Comparison of ENCODE assay signal across 8 cellular contexts in the genomic region with DNA sequence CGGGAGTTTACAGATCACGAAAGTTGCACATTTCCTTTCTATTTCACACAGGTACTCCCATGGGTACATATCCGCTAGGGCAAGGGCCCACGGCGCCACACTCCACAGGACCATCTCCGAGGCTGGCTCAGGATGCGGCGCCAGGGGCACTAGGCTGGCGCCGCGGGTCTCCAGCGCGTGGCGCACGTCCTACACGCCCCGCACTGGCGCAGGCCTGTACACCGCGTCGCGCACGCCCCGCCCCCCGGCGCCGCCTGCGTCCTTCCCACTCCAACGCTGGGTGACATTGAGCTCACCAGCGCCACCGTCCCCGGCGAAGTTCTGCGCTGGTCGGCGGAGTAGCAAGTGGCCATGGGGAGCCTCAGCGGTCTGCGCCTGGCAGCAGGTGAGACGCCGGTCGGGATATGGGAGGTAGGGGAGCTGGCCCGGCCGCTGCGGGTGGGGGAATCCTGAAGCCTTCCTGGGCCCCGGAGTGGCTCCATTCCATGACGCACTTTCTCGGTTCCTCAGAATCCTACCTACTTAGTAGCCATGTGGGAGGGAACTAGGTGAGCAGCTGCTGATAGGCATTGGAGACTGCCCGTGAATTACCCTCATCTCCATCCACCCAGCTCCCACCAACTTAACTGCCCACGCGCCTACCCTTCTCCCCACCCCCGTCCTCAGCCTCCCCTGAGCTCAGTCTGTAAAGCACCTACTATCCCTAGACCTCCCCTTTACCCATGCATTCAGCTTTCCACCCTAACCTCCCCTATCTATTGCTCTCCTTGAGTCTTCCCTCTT. TPM values are rescaled to one million over a fixed set of nuclear protein-coding genes. Genes with fewer than 3 reads are reported as not detected.
A peak's percentile ranks its signal among the peaks of the same experiment; 100 is the strongest.
DNase-seq lines count a peak whose midpoint lies in the region; ATAC-seq, FAIRE-seq and TF ChIP-seq lines count a peak whose summit lies in the region.

A gene with protein sequence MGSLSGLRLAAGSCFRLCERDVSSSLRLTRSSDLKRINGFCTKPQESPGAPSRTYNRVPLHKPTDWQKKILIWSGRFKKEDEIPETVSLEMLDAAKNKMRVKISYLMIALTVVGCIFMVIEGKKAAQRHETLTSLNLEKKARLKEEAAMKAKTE (plus strand): TSS at position 268 of the 783 bp plus-strand sequence. CDS start 84 bp downstream, at position 352.

- intact Hi-C loops in pancreas (cut with DNase I) (no loop called here), tibial artery (cut with DNase I; ENCODE audit: low total_unique reads) (loop anchor here (10.0 kb wide), 1 partner anchor 301 kb away; the partner anchor contains the start of gene PARP14)

- H3K36me3 ChIP-seq in pancreas (no peaks in the 10 kb centered on the region), tibial artery (no peaks in the 10 kb centered on the region)

- H3K4me3 ChIP-seq in GM12864 (ENCODE audit: low read depth, low read length) (peak within 1 kb of the TSS; percentile 79), pancreas (peak within 1 kb of the TSS; percentile 69 to 82 (median 74)), tibial artery (peak within 1 kb of the TSS; percentile 72 to 82)

- H3K4me1 ChIP-seq in pancreas (peaks cover 7 to 14% (median 13%) of the 10 kb centered on the region in 3 donors), tibial artery (peaks cover 0 to 24% (median 12%) of the 10 kb centered on the region in 4 donors)

- H3K4me1 Mint-ChIP-seq in activated naive CD8-positive, alpha-beta T cell (ENCODE audit: low read depth), result peaks cover 62% of the 10 kb centered on the region
- peaks cover 13% of the 10 kb centered on the region for H3K4me1 Mint-ChIP-seq in glutamatergic neuron (ENCODE audit: low read depth, unreplicated experiment)

- H3K9me3 Mint-ChIP-seq in activated naive CD8-positive, alpha-beta T cell (ENCODE audit: low read depth), result no peaks in the 10 kb centered on the region
- no peaks in the 10 kb centered on the region for H3K9me3 Mint-ChIP-seq in glutamatergic neuron (ENCODE audit: unreplicated experiment)

- H3K27ac ChIP-seq in pancreas (peak within 1 kb of the TSS; percentile 74 to 96 (median 92)), tibial artery (peak within 1 kb of the TSS; percentile 87 to 90)

- peak; percentile 61 for TF ChIP-seq CTCF in GM12864 (IDR thresholded peaks at IDR 0.05; ENCODE audit: low read depth, low read length, missing control alignments)
- peak; percentile 26 for TF ChIP-seq CTCF in glutamatergic neuron (IDR thresholded peaks at IDR 0.05; ENCODE audit: partially characterized antibody, unreplicated experiment)
- peak; percentile 19 to 40 (median 28) for TF ChIP-seq CTCF in pancreas (IDR thresholded peaks at IDR 0.05)
- TF ChIP-seq CTCF in tibial artery (IDR thresholded peaks at IDR 0.05), result peak; percentile 38 to 48

- H3K27ac Mint-ChIP-seq in activated naive CD8-positive, alpha-beta T cell, result peak within 1 kb of the TSS; percentile 97
- H3K27ac Mint-ChIP-seq in glutamatergic neuron (ENCODE audit: unreplicated experiment), result peak within 1 kb of the TSS; percentile 96

- FAIRE-seq in pancreas (lab: Jason Lieb, UNC), result no peak

- peaks cover 3% of the 10 kb centered on the region for H3K36me3 Mint-ChIP-seq in activated naive CD8-positive, alpha-beta T cell
- H3K36me3 Mint-ChIP-seq in glutamatergic neuron (ENCODE audit: unreplicated experiment), result no peaks in the 10 kb centered on the region

- H3K9me3 ChIP-seq in pancreas, result no peaks in the 10 kb centered on the region
- no peaks in the 10 kb centered on the region for H3K9me3 ChIP-seq in tibial artery

- no peaks in the 10 kb centered on the region for H3K27me3 Mint-ChIP-seq in activated naive CD8-positive, alpha-beta T cell
- H3K27me3 Mint-ChIP-seq in glutamatergic neuron (ENCODE audit: unreplicated experiment), result no peaks in the 10 kb centered on the region

- WGBS in pancreas, 2 donors, result 0% methylated on average over 51 of the region's 51 CpGs

- peak within 1 kb of the TSS; percentile 89 for H3K4me3 Mint-ChIP-seq in activated naive CD8-positive, alpha-beta T cell
- H3K4me3 Mint-ChIP-seq in glutamatergic neuron (ENCODE audit: unreplicated experiment), result peak within 1 kb of the TSS; percentile 86

- DNase-seq in GM12864 (ENCODE audit: low read depth), result peak; percentile 80
- DNase-seq in NCI-H1092 treated with DMSO at 0.1 percent for 48 hours (lab: John Stamatoyannopoulos, UW), result peak; percentile 94
- peak; percentile 80 for DNase-seq in SKM-1 (lab: John Stamatoyannopoulos, UW; ENCODE audit: unreplicated experiment)
- peak; percentile 97 for DNase-seq in glutamatergic neuron
- DNase-seq in pancreas, result peak; percentile 94 to 98 (median 95)
- peak; percentile 94 to 96 for DNase-seq in tibial artery

- H3K27me3 ChIP-seq in pancreas (no peaks in the 10 kb centered on the region), tibial artery (no peaks in the 10 kb centered on the region)

- ATAC-seq in HG02623 (IDR thresholded peaks at IDR 0.05; ENCODE audit: unreplicated experiment), result peak; percentile 90
- ATAC-seq in pancreas, result peak; percentile 92 to 97 (median 94)

RNA-seq across cellular contexts. Expression of the gene that starts here (rescaled TPM):
- total RNA-seq in glutamatergic neuron (ENCODE audit: unreplicated experiment), result 12.7 TPM
- total RNA-seq in pancreas, result 10 to 100 TPM; 32.8 to 60.4 (median 43.9) TPM
- 10 to 100 TPM; 53.1 to 74.3 TPM for polyA plus RNA-seq in pancreas

Comparison
In these comparisons a context has a peak if more than half of its experiments do, and no peak if none do; other contexts are left out.
1. Peak in every context shown above with its lines: DNase-seq, ATAC-seq, H3K4me3 ChIP-seq and H3K27ac ChIP-seq.